23 cellular contexts compared by ENCODE assay signal in genomic region chr1:22333516-22334121, GRCh38.
"Had no signal": no experiment of that assay in that cellular context is flagged by ENCODE, and none has a peak within 500 bp of the region (broad histone marks: within the 10 kb centered on the region; RNA-seq: fewer than 3 reads in every experiment).

No MANE protein-coding gene starts in this region.

- H3K36me3 ChIP-seq: lower lobe of right lung, sigmoid colon, spleen, thoracic aorta, tibial nerve, upper lobe of right lung, vagina had no signal

- H3K4me3 Mint-ChIP-seq: immature natural killer cell; naive thymus-derived CD8-positive, alpha-beta T cell; stimulated activated naive B cell treated with anti-CD40 and anti-IgM and Interleukin-4, amounts not matched to agents 10 μg/mL and 1 μg/mL and 100 μg/mL, for 72 hours; stimulated activated naive CD8-positive, alpha-beta T cell treated with anti-CD3 and anti-CD28 coated beads, Interleukin-15, Interleukin-2, amounts not matched to agents 100 ng/mL and 50 ng/mL, for 24 hours had no signal

- H3K4me3 ChIP-seq: dorsolateral prefrontal cortex, lower lobe of right lung, sigmoid colon, spleen, thoracic aorta, tibial nerve, upper lobe of right lung, vagina had no signal

- H3K4me1 Mint-ChIP-seq: immature natural killer cell had no signal

- H3K27me3 ChIP-seq: upper lobe of right lung, vagina had no signal

- H3K9ac ChIP-seq: parathyroid adenoma had no signal

- ATAC-seq: left ventricle myocardium superior; naive thymus-derived CD8-positive, alpha-beta T cell; right cardiac atrium had no signal

- H3K4me1 ChIP-seq: lower lobe of right lung, parathyroid adenoma, sigmoid colon, spleen, tibial nerve, upper lobe of right lung, vagina had no signal

- H3K36me3 Mint-ChIP-seq: immature natural killer cell; naive thymus-derived CD8-positive, alpha-beta T cell; stimulated activated naive B cell treated with anti-CD40 and anti-IgM and Interleukin-4, amounts not matched to agents 10 μg/mL and 1 μg/mL and 100 μg/mL, for 72 hours had no signal

- DNase-seq: dorsolateral prefrontal cortex; effector CD4-positive, alpha-beta T cell; hypothalamus; immature natural killer cell; left ventricle myocardium superior; lower lobe of right lung; naive thymus-derived CD8-positive, alpha-beta T cell; right cardiac atrium; sigmoid colon; stimulated activated CD4-positive, alpha-beta T cell treated with anti-CD3 and anti-CD28 coated beads, Interleukin-15, amount 100 ng/mL, for 24 hours; stimulated activated CD4-positive, alpha-beta T cell treated with anti-CD3 and anti-CD28 coated beads, Interleukin-2, amount 100 ng/mL, for 48 hours had no signal

- H2AFZ ChIP-seq: parathyroid adenoma had no signal

- FAIRE-seq: colon, frontal cortex, keratinocyte had no signal

- H3K27ac ChIP-seq: dorsolateral prefrontal cortex, lower lobe of right lung, parathyroid adenoma, sigmoid colon, spleen, thoracic aorta, tibial nerve, upper lobe of right lung, vagina had no signal

- H3K9me3 Mint-ChIP-seq: stimulated activated naive CD8-positive, alpha-beta T cell treated with anti-CD3 and anti-CD28 coated beads, Interleukin-15, Interleukin-2, amounts not matched to agents 100 ng/mL and 50 ng/mL, for 24 hours had no signal

- H3K9me3 ChIP-seq: lower lobe of right lung, sigmoid colon, spleen, thoracic aorta, tibial nerve, upper lobe of right lung, vagina had no signal

- H3K79me2 ChIP-seq: parathyroid adenoma had no signal

- H3K27ac Mint-ChIP-seq: immature natural killer cell; naive thymus-derived CD8-positive, alpha-beta T cell; progenitor cell of endocrine pancreas; stimulated activated naive B cell treated with anti-CD40 and anti-IgM and Interleukin-4, amounts not matched to agents 10 μg/mL and 1 μg/mL and 100 μg/mL, for 72 hours; stimulated activated naive CD8-positive, alpha-beta T cell treated with anti-CD3 and anti-CD28 coated beads, Interleukin-15, Interleukin-2, amounts not matched to agents 100 ng/mL and 50 ng/mL, for 24 hours had no signal
